ENCODE assay signal across 1 cellular context in the genomic region with DNA sequence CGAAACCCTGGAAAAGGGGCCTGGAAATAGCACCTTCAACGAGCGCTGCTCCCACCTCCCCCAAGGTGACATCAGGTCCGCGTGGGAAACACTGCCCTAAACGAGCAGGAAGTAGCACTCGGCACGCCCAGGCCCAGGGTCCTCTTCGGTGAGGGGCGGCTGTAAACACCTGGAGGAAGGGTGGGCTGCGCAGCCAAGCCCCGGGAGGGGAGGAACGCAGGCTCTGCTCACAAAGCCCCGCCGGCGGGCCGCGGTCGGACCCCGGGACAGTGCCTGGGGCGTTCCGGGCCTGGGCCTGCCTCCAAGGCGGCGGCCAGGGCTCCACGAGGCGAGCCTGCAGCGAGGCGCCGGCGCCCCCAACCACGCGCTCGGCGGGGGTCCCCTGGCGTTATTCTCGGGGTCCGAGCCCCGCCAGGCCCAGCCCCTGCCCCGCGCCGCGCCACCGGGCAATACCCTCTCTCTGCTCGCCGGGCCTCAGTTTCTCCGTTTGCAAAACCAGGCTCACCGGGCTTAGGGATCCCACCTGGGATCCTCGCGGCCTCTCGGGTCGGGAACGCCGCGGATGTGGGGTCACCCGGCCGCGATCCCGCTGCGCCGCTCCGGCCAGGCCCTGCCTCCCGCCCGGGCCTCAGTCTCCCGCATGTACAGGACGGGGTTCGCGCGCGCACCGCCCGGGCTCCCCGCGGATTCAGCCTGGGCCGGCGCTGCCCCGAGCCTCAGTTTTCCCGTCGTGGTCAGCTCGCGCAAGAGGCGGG.
TF ChIP-seq lines count a peak whose summit lies in the region.

No MANE protein-coding gene starts in this region.

TF ChIP-seq in HCT116, 20 proteins besides CTCF, POLR2A, EP300 and RAD21:
- no peak for TF ChIP-seq JUND (IDR thresholded peaks at IDR 0.05)
- TF ChIP-seq ZFX (IDR thresholded peaks at IDR 0.05) = peak; percentile 95
